In the genomic region with DNA sequence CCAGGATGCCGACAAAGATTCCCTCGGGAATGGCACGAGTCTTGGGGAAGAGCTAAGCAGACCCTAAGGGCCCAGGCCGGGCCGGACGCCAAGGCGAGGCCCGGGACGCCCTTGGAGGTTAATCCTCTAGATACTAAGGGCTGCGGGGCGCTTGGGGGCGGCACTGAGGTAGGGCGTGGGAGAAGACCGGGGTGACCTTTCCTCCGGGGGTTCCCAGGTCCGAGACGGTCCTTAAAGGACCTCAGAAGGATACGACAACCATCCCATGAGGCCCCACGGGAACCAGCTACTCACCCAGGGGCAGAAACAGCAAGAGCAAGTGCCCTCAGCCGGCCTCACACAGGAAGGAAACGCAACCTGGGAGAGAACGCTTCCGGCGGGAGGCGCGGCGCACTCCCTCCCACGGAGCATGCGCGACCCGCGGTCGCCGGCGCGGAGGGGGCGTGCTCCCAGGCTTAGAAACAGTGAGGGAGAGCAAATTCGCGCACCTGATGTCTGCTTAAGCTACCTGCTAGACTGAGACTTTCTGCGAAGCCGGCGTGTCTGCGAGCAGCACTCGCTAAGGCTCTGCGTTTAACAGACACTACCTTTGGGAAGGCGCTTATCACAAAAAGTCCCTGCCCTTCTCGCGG, we compare ENCODE assay signal across 1 cellular context.
TF ChIP-seq lines count a peak whose summit lies in the region.

A gene with protein sequence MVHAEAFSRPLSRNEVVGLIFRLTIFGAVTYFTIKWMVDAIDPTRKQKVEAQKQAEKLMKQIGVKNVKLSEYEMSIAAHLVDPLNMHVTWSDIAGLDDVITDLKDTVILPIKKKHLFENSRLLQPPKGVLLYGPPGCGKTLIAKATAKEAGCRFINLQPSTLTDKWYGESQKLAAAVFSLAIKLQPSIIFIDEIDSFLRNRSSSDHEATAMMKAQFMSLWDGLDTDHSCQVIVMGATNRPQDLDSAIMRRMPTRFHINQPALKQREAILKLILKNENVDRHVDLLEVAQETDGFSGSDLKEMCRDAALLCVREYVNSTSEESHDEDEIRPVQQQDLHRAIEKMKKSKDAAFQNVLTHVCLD (minus strand): TSS at position 354 of the 632 bp plus-strand sequence. CDS start 3,627 bp downstream, outside the sequence.

TF ChIP-seq in HepG2, 621 proteins besides CTCF, POLR2A, EP300 and RAD21 (continued from another document and continues in another):
- TF ChIP-seq, protein P1, sequence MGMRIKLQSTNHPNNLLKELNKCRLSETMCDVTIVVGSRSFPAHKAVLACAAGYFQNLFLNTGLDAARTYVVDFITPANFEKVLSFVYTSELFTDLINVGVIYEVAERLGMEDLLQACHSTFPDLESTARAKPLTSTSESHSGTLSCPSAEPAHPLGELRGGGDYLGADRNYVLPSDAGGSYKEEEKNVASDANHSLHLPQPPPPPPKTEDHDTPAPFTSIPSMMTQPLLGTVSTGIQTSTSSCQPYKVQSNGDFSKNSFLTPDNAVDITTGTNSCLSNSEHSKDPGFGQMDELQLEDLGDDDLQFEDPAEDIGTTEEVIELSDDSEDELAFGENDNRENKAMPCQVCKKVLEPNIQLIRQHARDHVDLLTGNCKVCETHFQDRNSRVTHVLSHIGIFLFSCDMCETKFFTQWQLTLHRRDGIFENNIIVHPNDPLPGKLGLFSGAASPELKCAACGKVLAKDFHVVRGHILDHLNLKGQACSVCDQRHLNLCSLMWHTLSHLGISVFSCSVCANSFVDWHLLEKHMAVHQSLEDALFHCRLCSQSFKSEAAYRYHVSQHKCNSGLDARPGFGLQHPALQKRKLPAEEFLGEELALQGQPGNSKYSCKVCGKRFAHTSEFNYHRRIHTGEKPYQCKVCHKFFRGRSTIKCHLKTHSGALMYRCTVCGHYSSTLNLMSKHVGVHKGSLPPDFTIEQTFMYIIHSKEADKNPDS (CRISPR knock-in tag; IDR thresholded peaks at IDR 0.05), result no peak
- TF ChIP-seq KLF13 (CRISPR knock-in tag; IDR thresholded peaks at IDR 0.05) (peak; percentile 29; the same call in 1 of the 2 replicates), RORA (CRISPR knock-in tag; IDR thresholded peaks at IDR 0.05) (no peak), ZNF761 (CRISPR knock-in tag; conservative IDR thresholded peaks at IDR 0.05) (peak; percentile 78; the same call in 1 of the 2 replicates), SYNCRIP (IDR thresholded peaks at IDR 0.05; ENCODE audit: insufficient read depth, low read depth, low read length) (no peak), ZNF841 (CRISPR knock-in tag; IDR thresholded peaks at IDR 0.05; ENCODE audit: borderline replicate concordance) (no peak), RXRA (CRISPR knock-in tag; IDR thresholded peaks at IDR 0.05) (peak; percentile 86), BRD4 (CRISPR knock-in tag; IDR thresholded peaks at IDR 0.05) (peak; percentile 42; the same call in 1 of the 2 replicates), ZNF501 (CRISPR knock-in tag; IDR thresholded peaks at IDR 0.05) (peak; percentile 85), JDP2 (CRISPR knock-in tag; IDR thresholded peaks at IDR 0.05; ENCODE audit: borderline replicate concordance) (no peak), ZNF260 (CRISPR knock-in tag; IDR thresholded peaks at IDR 0.05; ENCODE audit: borderline replicate concordance, low read depth) (no peak), SNAI1 (CRISPR knock-in tag; IDR thresholded peaks at IDR 0.05; ENCODE audit: borderline replicate concordance) (no peak; the same call in 1 of the 2 replicates), TBP (CRISPR knock-in tag; IDR thresholded peaks at IDR 0.05) (no peak), STAG1 (CRISPR knock-in tag; IDR thresholded peaks at IDR 0.05) (no peak), HMG20A (CRISPR knock-in tag; IDR thresholded peaks at IDR 0.05; ENCODE audit: borderline replicate concordance) (0 out of 2 replicates have a peak, but pooled peaks have one; percentile 22), NPAS2 (CRISPR knock-in tag; IDR thresholded peaks at IDR 0.05; ENCODE audit: borderline replicate concordance) (no peak), SMAD9 (CRISPR knock-in tag; IDR thresholded peaks at IDR 0.05) (no peak; the same call in 1 of the 2 replicates), SPEN (CRISPR knock-in tag; IDR thresholded peaks at IDR 0.05; ENCODE audit: low read depth) (peak; percentile 84; the same call in 1 of the 2 replicates)
- TF ChIP-seq, protein P2, sequence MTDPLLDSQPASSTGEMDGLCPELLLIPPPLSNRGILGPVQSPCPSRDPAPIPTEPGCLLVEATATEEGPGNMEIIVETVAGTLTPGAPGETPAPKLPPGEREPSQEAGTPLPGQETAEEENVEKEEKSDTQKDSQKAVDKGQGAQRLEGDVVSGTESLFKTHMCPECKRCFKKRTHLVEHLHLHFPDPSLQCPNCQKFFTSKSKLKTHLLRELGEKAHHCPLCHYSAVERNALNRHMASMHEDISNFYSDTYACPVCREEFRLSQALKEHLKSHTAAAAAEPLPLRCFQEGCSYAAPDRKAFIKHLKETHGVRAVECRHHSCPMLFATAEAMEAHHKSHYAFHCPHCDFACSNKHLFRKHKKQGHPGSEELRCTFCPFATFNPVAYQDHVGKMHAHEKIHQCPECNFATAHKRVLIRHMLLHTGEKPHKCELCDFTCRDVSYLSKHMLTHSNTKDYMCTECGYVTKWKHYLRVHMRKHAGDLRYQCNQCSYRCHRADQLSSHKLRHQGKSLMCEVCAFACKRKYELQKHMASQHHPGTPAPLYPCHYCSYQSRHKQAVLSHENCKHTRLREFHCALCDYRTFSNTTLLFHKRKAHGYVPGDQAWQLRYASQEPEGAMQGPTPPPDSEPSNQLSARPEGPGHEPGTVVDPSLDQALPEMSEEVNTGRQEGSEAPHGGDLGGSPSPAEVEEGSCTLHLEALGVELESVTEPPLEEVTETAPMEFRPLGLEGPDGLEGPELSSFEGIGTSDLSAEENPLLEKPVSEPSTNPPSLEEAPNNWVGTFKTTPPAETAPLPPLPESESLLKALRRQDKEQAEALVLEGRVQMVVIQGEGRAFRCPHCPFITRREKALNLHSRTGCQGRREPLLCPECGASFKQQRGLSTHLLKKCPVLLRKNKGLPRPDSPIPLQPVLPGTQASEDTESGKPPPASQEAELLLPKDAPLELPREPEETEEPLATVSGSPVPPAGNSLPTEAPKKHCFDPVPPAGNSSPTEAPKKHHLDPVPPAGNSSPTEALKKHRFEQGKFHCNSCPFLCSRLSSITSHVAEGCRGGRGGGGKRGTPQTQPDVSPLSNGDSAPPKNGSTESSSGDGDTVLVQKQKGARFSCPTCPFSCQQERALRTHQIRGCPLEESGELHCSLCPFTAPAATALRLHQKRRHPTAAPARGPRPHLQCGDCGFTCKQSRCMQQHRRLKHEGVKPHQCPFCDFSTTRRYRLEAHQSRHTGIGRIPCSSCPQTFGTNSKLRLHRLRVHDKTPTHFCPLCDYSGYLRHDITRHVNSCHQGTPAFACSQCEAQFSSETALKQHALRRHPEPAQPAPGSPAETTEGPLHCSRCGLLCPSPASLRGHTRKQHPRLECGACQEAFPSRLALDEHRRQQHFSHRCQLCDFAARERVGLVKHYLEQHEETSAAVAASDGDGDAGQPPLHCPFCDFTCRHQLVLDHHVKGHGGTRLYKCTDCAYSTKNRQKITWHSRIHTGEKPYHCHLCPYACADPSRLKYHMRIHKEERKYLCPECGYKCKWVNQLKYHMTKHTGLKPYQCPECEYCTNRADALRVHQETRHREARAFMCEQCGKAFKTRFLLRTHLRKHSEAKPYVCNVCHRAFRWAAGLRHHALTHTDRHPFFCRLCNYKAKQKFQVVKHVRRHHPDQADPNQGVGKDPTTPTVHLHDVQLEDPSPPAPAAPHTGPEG (CRISPR knock-in tag; IDR thresholded peaks at IDR 0.05), result peak; percentile 85
- TF ChIP-seq, protein P3, sequence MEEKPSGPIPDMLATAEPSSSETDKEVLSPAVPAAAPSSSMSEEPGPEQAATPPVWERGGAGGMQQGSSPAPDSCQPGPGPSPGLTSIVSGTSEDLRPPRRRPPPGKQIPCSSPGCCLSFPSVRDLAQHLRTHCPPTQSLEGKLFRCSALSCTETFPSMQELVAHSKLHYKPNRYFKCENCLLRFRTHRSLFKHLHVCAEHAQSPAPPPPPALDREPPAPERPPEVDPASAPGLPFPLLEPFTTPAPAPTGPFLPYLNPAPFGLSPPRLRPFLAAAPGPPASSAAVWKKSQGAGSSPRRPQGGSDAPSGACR (CRISPR knock-in tag; IDR thresholded peaks at IDR 0.05), result no peak
- TF ChIP-seq, protein P4, sequence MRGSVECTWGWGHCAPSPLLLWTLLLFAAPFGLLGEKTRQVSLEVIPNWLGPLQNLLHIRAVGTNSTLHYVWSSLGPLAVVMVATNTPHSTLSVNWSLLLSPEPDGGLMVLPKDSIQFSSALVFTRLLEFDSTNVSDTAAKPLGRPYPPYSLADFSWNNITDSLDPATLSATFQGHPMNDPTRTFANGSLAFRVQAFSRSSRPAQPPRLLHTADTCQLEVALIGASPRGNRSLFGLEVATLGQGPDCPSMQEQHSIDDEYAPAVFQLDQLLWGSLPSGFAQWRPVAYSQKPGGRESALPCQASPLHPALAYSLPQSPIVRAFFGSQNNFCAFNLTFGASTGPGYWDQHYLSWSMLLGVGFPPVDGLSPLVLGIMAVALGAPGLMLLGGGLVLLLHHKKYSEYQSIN (CRISPR knock-in tag; IDR thresholded peaks at IDR 0.05; ENCODE audit: borderline replicate concordance), result no peak
- TF ChIP-seq, protein P5, sequence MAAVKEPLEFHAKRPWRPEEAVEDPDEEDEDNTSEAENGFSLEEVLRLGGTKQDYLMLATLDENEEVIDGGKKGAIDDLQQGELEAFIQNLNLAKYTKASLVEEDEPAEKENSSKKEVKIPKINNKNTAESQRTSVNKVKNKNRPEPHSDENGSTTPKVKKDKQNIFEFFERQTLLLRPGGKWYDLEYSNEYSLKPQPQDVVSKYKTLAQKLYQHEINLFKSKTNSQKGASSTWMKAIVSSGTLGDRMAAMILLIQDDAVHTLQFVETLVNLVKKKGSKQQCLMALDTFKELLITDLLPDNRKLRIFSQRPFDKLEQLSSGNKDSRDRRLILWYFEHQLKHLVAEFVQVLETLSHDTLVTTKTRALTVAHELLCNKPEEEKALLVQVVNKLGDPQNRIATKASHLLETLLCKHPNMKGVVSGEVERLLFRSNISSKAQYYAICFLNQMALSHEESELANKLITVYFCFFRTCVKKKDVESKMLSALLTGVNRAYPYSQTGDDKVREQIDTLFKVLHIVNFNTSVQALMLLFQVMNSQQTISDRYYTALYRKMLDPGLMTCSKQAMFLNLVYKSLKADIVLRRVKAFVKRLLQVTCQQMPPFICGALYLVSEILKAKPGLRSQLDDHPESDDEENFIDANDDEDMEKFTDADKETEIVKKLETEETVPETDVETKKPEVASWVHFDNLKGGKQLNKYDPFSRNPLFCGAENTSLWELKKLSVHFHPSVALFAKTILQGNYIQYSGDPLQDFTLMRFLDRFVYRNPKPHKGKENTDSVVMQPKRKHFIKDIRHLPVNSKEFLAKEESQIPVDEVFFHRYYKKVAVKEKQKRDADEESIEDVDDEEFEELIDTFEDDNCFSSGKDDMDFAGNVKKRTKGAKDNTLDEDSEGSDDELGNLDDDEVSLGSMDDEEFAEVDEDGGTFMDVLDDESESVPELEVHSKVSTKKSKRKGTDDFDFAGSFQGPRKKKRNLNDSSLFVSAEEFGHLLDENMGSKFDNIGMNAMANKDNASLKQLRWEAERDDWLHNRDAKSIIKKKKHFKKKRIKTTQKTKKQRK (IDR thresholded peaks at IDR 0.05; ENCODE audit: low read length), result no peak
- TF ChIP-seq, protein P6, sequence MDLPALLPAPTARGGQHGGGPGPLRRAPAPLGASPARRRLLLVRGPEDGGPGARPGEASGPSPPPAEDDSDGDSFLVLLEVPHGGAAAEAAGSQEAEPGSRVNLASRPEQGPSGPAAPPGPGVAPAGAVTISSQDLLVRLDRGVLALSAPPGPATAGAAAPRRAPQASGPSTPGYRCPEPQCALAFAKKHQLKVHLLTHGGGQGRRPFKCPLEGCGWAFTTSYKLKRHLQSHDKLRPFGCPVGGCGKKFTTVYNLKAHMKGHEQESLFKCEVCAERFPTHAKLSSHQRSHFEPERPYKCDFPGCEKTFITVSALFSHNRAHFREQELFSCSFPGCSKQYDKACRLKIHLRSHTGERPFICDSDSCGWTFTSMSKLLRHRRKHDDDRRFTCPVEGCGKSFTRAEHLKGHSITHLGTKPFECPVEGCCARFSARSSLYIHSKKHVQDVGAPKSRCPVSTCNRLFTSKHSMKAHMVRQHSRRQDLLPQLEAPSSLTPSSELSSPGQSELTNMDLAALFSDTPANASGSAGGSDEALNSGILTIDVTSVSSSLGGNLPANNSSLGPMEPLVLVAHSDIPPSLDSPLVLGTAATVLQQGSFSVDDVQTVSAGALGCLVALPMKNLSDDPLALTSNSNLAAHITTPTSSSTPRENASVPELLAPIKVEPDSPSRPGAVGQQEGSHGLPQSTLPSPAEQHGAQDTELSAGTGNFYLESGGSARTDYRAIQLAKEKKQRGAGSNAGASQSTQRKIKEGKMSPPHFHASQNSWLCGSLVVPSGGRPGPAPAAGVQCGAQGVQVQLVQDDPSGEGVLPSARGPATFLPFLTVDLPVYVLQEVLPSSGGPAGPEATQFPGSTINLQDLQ (CRISPR knock-in tag; IDR thresholded peaks at IDR 0.05), result no peak
- TF ChIP-seq, protein P7, sequence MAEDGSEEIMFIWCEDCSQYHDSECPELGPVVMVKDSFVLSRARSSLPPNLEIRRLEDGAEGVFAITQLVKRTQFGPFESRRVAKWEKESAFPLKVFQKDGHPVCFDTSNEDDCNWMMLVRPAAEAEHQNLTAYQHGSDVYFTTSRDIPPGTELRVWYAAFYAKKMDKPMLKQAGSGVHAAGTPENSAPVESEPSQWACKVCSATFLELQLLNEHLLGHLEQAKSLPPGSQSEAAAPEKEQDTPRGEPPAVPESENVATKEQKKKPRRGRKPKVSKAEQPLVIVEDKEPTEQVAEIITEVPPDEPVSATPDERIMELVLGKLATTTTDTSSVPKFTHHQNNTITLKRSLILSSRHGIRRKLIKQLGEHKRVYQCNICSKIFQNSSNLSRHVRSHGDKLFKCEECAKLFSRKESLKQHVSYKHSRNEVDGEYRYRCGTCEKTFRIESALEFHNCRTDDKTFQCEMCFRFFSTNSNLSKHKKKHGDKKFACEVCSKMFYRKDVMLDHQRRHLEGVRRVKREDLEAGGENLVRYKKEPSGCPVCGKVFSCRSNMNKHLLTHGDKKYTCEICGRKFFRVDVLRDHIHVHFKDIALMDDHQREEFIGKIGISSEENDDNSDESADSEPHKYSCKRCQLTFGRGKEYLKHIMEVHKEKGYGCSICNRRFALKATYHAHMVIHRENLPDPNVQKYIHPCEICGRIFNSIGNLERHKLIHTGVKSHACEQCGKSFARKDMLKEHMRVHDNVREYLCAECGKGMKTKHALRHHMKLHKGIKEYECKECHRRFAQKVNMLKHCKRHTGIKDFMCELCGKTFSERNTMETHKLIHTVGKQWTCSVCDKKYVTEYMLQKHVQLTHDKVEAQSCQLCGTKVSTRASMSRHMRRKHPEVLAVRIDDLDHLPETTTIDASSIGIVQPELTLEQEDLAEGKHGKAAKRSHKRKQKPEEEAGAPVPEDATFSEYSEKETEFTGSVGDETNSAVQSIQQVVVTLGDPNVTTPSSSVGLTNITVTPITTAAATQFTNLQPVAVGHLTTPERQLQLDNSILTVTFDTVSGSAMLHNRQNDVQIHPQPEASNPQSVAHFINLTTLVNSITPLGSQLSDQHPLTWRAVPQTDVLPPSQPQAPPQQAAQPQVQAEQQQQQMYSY (CRISPR knock-in tag; IDR thresholded peaks at IDR 0.05), result no peak
- TF ChIP-seq, protein P8, sequence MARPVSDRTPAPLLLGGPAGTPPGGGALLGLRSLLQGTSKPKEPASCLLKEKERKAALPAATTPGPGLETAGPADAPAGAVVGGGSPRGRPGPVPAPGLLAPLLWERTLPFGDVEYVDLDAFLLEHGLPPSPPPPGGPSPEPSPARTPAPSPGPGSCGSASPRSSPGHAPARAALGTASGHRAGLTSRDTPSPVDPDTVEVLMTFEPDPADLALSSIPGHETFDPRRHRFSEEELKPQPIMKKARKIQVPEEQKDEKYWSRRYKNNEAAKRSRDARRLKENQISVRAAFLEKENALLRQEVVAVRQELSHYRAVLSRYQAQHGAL (CRISPR knock-in tag; IDR thresholded peaks at IDR 0.05; ENCODE audit: not compliant biosample characterization), result peak; percentile 29
- TF ChIP-seq, protein P9, sequence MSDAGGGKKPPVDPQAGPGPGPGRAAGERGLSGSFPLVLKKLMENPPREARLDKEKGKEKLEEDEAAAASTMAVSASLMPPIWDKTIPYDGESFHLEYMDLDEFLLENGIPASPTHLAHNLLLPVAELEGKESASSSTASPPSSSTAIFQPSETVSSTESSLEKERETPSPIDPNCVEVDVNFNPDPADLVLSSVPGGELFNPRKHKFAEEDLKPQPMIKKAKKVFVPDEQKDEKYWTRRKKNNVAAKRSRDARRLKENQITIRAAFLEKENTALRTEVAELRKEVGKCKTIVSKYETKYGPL (CRISPR knock-in tag; IDR thresholded peaks at IDR 0.05), result 0 out of 2 replicates have a peak, but pooled peaks have one; percentile 59
